24 cellular contexts compared by ENCODE assay signal in the genomic region with DNA sequence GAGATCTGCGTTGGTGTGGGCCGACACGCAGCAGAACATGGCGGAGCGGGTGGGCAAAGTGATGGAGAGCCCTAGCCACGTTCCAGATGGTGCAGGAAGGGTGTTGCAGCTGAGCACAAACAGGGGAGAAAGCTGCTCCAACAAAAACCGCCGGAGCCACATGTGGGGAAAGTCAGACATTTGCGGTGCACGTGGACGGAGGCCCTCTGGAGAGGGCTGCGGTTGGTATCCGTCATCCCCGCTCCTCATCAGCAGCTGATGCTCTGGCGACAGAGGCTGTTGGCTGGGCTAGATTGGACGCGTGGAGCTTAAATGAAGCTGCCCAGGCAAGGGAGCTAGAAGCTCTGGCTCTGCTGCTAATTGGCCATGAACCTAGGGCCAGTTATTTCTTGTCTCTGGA.
"Had no signal": no experiment of that assay in that cellular context is flagged by ENCODE, and none has a peak within 500 bp of the region (broad histone marks: within the 10 kb centered on the region; RNA-seq: fewer than 3 reads in every experiment).

No MANE protein-coding gene starts in this region.

- H3K9me3 ChIP-seq: esophagus squamous epithelium, gastroesophageal sphincter, heart left ventricle, neutrophil, pancreas, right lobe of liver, thyroid gland, vagina had no signal

- H3K4me3 ChIP-seq: esophagus squamous epithelium, gastroesophageal sphincter, heart left ventricle, hepatocyte, lung, pancreas, right lobe of liver, thyroid gland, vagina had no signal

- H2AFZ ChIP-seq: hepatocyte had no signal

- ATAC-seq: effector memory CD8-positive, alpha-beta T cell; foreskin keratinocyte; gastroesophageal sphincter; heart left ventricle; left lobe of liver; natural killer cell; pancreas; right lobe of liver; stimulated activated naive CD8-positive, alpha-beta T cell treated with anti-CD3 and anti-CD28 coated beads, Interleukin-15, amount 100 ng/mL, for 72 hours had no signal

- DNase-seq: cortex of kidney; effector memory CD8-positive, alpha-beta T cell; erythroblast; esophagus squamous epithelium; foreskin keratinocyte; kidney; natural killer cell; pancreas; right lobe of liver; small intestine; stimulated activated CD4-positive, alpha-beta T cell treated with anti-CD3 and anti-CD28 coated beads, Interleukin-1b, Interleukin-23, amount 100 ng/mL, for 48 hours; stimulated activated CD4-positive, alpha-beta T cell treated with anti-CD3 and anti-CD28 coated beads, Interleukin-4, amount 100 ng/mL, for 1 hour; stimulated activated CD8-positive, alpha-beta memory T cell treated with anti-CD3 and anti-CD28 coated beads, Interleukin-4, amount 100 ng/mL, for 48 hours; stimulated activated naive CD4-positive, alpha-beta T cell; stimulated activated naive CD8-positive, alpha-beta T cell treated with anti-CD3 and anti-CD28 coated beads, Interleukin-15, amount 100 ng/mL, for 72 hours; thyroid gland; trophoblast cell had no signal

- H3K27me3 ChIP-seq: esophagus squamous epithelium, foreskin keratinocyte, gastroesophageal sphincter, heart left ventricle, hepatocyte, neutrophil, pancreas, right lobe of liver, thyroid gland, vagina had no signal

- H3K79me2 ChIP-seq: hepatocyte had no signal

- H3K4me1 ChIP-seq: esophagus squamous epithelium, foreskin keratinocyte, gastroesophageal sphincter, heart left ventricle, pancreas, thyroid gland, vagina had no signal

- H3K27ac ChIP-seq: esophagus squamous epithelium, foreskin keratinocyte, gastroesophageal sphincter, heart left ventricle, hepatocyte, neutrophil, pancreas, right lobe of liver, thyroid gland, vagina had no signal

- H3K36me3 ChIP-seq: esophagus squamous epithelium, gastroesophageal sphincter, heart left ventricle, neutrophil, pancreas, right lobe of liver, thyroid gland, vagina had no signal

- H3K4me2 ChIP-seq: hepatocyte had no signal
